24 cellular contexts compared by ENCODE assay signal in genomic region chr13:33832872-33833271, GRCh38. TPM values are rescaled to one million over a fixed set of nuclear protein-coding genes. Genes with fewer than 3 reads are reported as not detected.
DNase-seq lines count a peak whose midpoint lies in the region; ATAC-seq, FAIRE-seq and TF ChIP-seq lines count a peak whose summit lies in the region.
"Had no signal": no experiment of that assay in that cellular context is flagged by ENCODE, and none has a peak within 500 bp of the region (broad histone marks: within the 10 kb centered on the region; RNA-seq: fewer than 3 reads in every experiment).

No MANE protein-coding gene starts in this region.

- H2AFZ ChIP-seq in HepG2 (ENCODE audit: low read length): no peak overlapping the region
- peak overlapping the region; percentile 64 for H2AFZ ChIP-seq in endothelial cell of umbilical vein (ENCODE audit: low read depth, low read length)

- POLR2A ChIA-PET in HepG2 (lab: Yijun Ruan, JAX): interaction anchor here (2.1 kb wide), 1 partner anchor 15 kb away, joined by 5 read pairs; the partner anchor contains the start of gene RFC3
- POLR2A ChIA-PET in endothelial cell of umbilical vein (lab: Charles Lee): no interaction called here

- no peak for TF ChIP-seq CTCF in liver (IDR thresholded peaks at IDR 0.05; ENCODE audit: low read depth, low read length, missing input control)
- no peak for TF ChIP-seq CTCF in HepG2 (CRISPR knock-in tag; IDR thresholded peaks at IDR 0.05)
- no peak for TF ChIP-seq CTCF in endothelial cell of umbilical vein (IDR thresholded peaks at IDR 0.05; ENCODE audit: extremely low read depth in 1 of 2, insufficient read depth in 1 of 2, low read depth in 1 of 2, low read length in 2 of 2)
- no peak for TF ChIP-seq CTCF in pancreas (IDR thresholded peaks at IDR 0.05)

- H3K4me1 ChIP-seq in liver (ENCODE audit: control insufficient read depth in 4 of 4, insufficient read depth in 4 of 4, low read length in 3 of 4): no peaks in the 10 kb centered on the region
- 0 out of 2 replicates have a peak, but pooled peaks cover 6% of the 10 kb centered on the region for H3K4me1 ChIP-seq in HepG2 (ENCODE audit: insufficient read depth, low read length)
- peaks cover 10% of the 10 kb centered on the region for H3K4me1 ChIP-seq in endothelial cell of umbilical vein (ENCODE audit: control insufficient read depth, extremely low read depth, insufficient read depth, low read length)
- no peaks in the 10 kb centered on the region for H3K4me1 ChIP-seq in effector memory CD4-positive, alpha-beta T cell (ENCODE audit: control insufficient read depth, insufficient read depth, low read length, poor library complexity, severe bottlenecking)
- H3K4me1 ChIP-seq in pancreas: no peaks in the 10 kb centered on the region

- H3K79me2 ChIP-seq in HepG2 (ENCODE audit: insufficient read depth, low read length): peaks cover 3% of the 10 kb centered on the region
- H3K79me2 ChIP-seq in endothelial cell of umbilical vein (ENCODE audit: control insufficient read depth, insufficient read depth, low read length): no peaks in the 10 kb centered on the region

- H3K4me2 ChIP-seq in HepG2 (ENCODE audit: low read depth, low read length): no peak overlapping the region
- peak overlapping the region; percentile 54 for H3K4me2 ChIP-seq in endothelial cell of umbilical vein (ENCODE audit: insufficient read depth, low read length)
- H3K4me2 ChIP-seq: A549; BLaER1 treated with 17β-estradiol and CSF1 and Interleukin-3, amounts not matched to agents 10 nM and 100 nM; KMS-11 had no signal

- 86% methylated on average over 4 of the region's 4 CpGs for WGBS in liver
- 96% methylated on average over 4 of the region's 4 CpGs for WGBS in HepG2 (ENCODE audit: low lambda C conversion rate)
- 84 to 88% methylated on average over 4 of the region's 4 CpGs for WGBS in pancreas, 2 donors

- dilution Hi-C loops in endothelial cell of umbilical vein (cut with MboI; ENCODE audit: extremely low pct_ligation_motif_present, low sequenced_read_pairs): no loop called here

- TF ChIP-seq RAD21 in liver (IDR thresholded peaks at IDR 0.05): no peak
- no peak for TF ChIP-seq RAD21 in HepG2 (CRISPR knock-in tag; IDR thresholded peaks at IDR 0.05)

- H3K27ac ChIP-seq in liver (ENCODE audit: low read depth in 1 of 2, low read length in 2 of 2) (no peak overlapping the region), HepG2 (ENCODE audit: extremely low read length, insufficient read depth, low read length) (no peak overlapping the region), endothelial cell of umbilical vein (ENCODE audit: insufficient read depth, low read depth, low read length) (peak overlapping the region; percentile 54), pancreas (no peak overlapping the region)
- H3K27ac ChIP-seq in effector memory CD4-positive, alpha-beta T cell (ENCODE audit: insufficient read depth, low read length, poor library complexity, severe bottlenecking): no peak overlapping the region
- H3K27ac ChIP-seq: A549; BLaER1 treated with 17β-estradiol and CSF1 and Interleukin-3, amounts not matched to agents 10 nM and 100 nM; KMS-11; RWPE1 had no signal

- no peak overlapping the region for H3K9ac ChIP-seq in liver (ENCODE audit: low read depth in 1 of 2, low read length in 2 of 2)
- no peak overlapping the region for H3K9ac ChIP-seq in HepG2 (ENCODE audit: insufficient read depth, low read depth, low read length)
- H3K9ac ChIP-seq in endothelial cell of umbilical vein (replicated peaks; ENCODE audit: extremely low read depth, insufficient read depth, low read length): peak overlapping the region; percentile 13
- H3K9ac ChIP-seq: BLaER1 treated with 17β-estradiol and CSF1 and Interleukin-3, amounts not matched to agents 10 nM and 100 nM; KMS-11 had no signal

- H3K9me3 ChIP-seq in liver (ENCODE audit: control insufficient read depth in 4 of 4, low read length in 3 of 4) (no peaks in the 10 kb centered on the region), HepG2 (ENCODE audit: low read length) (no peaks in the 10 kb centered on the region), endothelial cell of umbilical vein (replicated peaks; ENCODE audit: control insufficient read depth, insufficient read depth, low read length) (no peaks in the 10 kb centered on the region), pancreas (no peaks in the 10 kb centered on the region)
- H3K9me3 ChIP-seq in effector memory CD4-positive, alpha-beta T cell (ENCODE audit: control insufficient read depth, low read length): no peaks in the 10 kb centered on the region
- H3K9me3 ChIP-seq: A549; BLaER1 treated with 17β-estradiol and CSF1 and Interleukin-3, amounts not matched to agents 10 nM and 100 nM had no signal

- H3K27me3 ChIP-seq in liver (ENCODE audit: control insufficient read depth in 4 of 4, insufficient read depth in 4 of 4, low read length in 3 of 4) (no peaks in the 10 kb centered on the region), HepG2 (ENCODE audit: control insufficient read depth in 1 of 2, insufficient read depth in 2 of 2, low read length in 2 of 2) (no peaks in the 10 kb centered on the region), endothelial cell of umbilical vein (ENCODE audit: control insufficient read depth in 2 of 2, insufficient read depth in 2 of 2, low read length in 2 of 2) (no peaks in the 10 kb centered on the region), pancreas (no peaks in the 10 kb centered on the region)
- H3K27me3 ChIP-seq in effector memory CD4-positive, alpha-beta T cell (replicated peaks; ENCODE audit: control insufficient read depth, insufficient read depth, low read length, poor library complexity, severe bottlenecking): no peaks in the 10 kb centered on the region
- H3K27me3 ChIP-seq: BLaER1 treated with 17β-estradiol and CSF1 and Interleukin-3, amounts not matched to agents 10 nM and 100 nM had no signal

- no peaks in the 10 kb centered on the region for H3K9me1 ChIP-seq in endothelial cell of umbilical vein (replicated peaks; ENCODE audit: control insufficient read depth, extremely low read depth, insufficient read depth, low read length)

- ATAC-seq in HepG2: no peak
- no peak for ATAC-seq in pancreas
- ATAC-seq: A549 had no signal

- BruUV-seq in HepG2 (replicated peaks; lab: Mats Ljungman, UMichigan) (no TSS peak), endothelial cell of umbilical vein (replicated peaks; lab: Mats Ljungman, UMichigan) (TSS peak; percentile 4)

- H4K20me1 ChIP-seq in HepG2 (ENCODE audit: insufficient read depth, low read length) (no peaks in the 10 kb centered on the region), endothelial cell of umbilical vein (replicated peaks; ENCODE audit: control insufficient read depth, extremely low read depth, insufficient read depth, low read length) (no peaks in the 10 kb centered on the region)

- DNase-seq in HepG2 (ENCODE audit: low spot score) (no peak), endothelial cell of umbilical vein (ENCODE audit: low read depth, low spot score) (peak; percentile 75), pulmonary artery endothelial cell (ENCODE audit: low read depth, low spot score) (peak; percentile 57), pancreas (no peak), GM19238 (ENCODE audit: insufficient read length, low spot score) (no peak)
- DNase-seq in effector memory CD4-positive, alpha-beta T cell: no peak
- DNase-seq: AML-193; CD4-positive, alpha-beta T cell; EL; GDM1; NCI-H1048; NCI-H1417; NCI-H1694; NCI-H2029 treated with DMSO at 0.1 percent for 48 hours; NCI-H526 treated with DMSO at 0.1 percent for 48 hours; SHP77 treated with DMSO at 0.1 percent for 48 hours had no signal

- FAIRE-seq in HepG2 (lab: Jason Lieb, UNC) (no peak), endothelial cell of umbilical vein (lab: Jason Lieb, UNC) (peak; percentile 74), pancreas (lab: Jason Lieb, UNC) (no peak)
- FAIRE-seq: A549, GM12891, GM19239, H54 had no signal

- H3K36me3 ChIP-seq in liver (ENCODE audit: control insufficient read depth in 4 of 4, insufficient read depth in 3 of 4, low read depth in 1 of 4, low read length in 3 of 4) (peaks cover 4 to 17% (median 9%) of the 10 kb centered on the region in 4 donors), HepG2 (replicated peaks in 1 of 2; ENCODE audit: control insufficient read depth in 1 of 2, insufficient read depth in 2 of 2, low read length in 2 of 2) (peaks cover 5 to 66% of the 10 kb centered on the region in 2 experiments), endothelial cell of umbilical vein (ENCODE audit: control insufficient read depth in 2 of 2, extremely low read depth in 1 of 2, insufficient read depth in 2 of 2, low read length in 2 of 2) (peaks cover 2 to 11% of the 10 kb centered on the region in 2 experiments), pancreas (peaks cover 0 to 7% (median 4%) of the 10 kb centered on the region in 3 donors)
- peaks cover 14% of the 10 kb centered on the region for H3K36me3 ChIP-seq in effector memory CD4-positive, alpha-beta T cell (ENCODE audit: control insufficient read depth, insufficient read depth, low read length)

- TF ChIP-seq POLR2A in HepG2 (IDR thresholded peaks at IDR 0.05; ENCODE audit: insufficient read depth in 1 of 2, low read depth in 2 of 2, low read length in 2 of 2): no peak
- no peak for TF ChIP-seq POLR2A in endothelial cell of umbilical vein (IDR thresholded peaks at IDR 0.05; ENCODE audit: low read depth, low read length)

- H3K4me3 ChIP-seq in liver (ENCODE audit: low read depth in 1 of 3, low read length in 3 of 3): no peak overlapping the region
- no peak overlapping the region for H3K4me3 ChIP-seq in HepG2 (replicated peaks in 1 of 3; ENCODE audit: insufficient read depth in 1 of 3, low read depth in 2 of 3, low read length in 3 of 3)
- H3K4me3 ChIP-seq in endothelial cell of umbilical vein (replicated peaks in 1 of 3; ENCODE audit: insufficient read depth in 1 of 3, low read depth in 1 of 3, low read length in 3 of 3): no peak overlapping the region
- no peak overlapping the region for H3K4me3 ChIP-seq in effector memory CD4-positive, alpha-beta T cell (ENCODE audit: insufficient read depth, low read depth, low read length, poor library complexity, severe bottlenecking)
- H3K4me3 ChIP-seq in pancreas: no peak overlapping the region
- H3K4me3 ChIP-seq: A549; BLaER1 treated with 17β-estradiol and CSF1 and Interleukin-3, amounts not matched to agents 10 nM and 100 nM had no signal

- in situ Hi-C loops in HepG2 (cut with HindIII; ENCODE audit: extremely low pct_ligation_motif_present, low pct_unique_long_range_greater_than_20kb): no loop called here

- intact Hi-C loops in HepG2 (cut with micrococcal nuclease; ENCODE audit: unreplicated experiment) (no loop called here), endothelial cell of umbilical vein (cut with micrococcal nuclease) (loop anchor here (2.0 kb wide), 1 partner anchor 42 kb away; no protein-coding TSS in a partner anchor), pancreas (cut with DNase I) (no loop called here)

- CTCF ChIA-PET in HepG2 (lab: Yijun Ruan, JAX; ENCODE audit: low intra/inter-chr PET ratio, low total read pairs): no interaction called here
- CTCF ChIA-PET in endothelial cell of umbilical vein (lab: Charles Lee): interaction anchor here (1.3 kb wide), 1 partner anchor 16 kb away, joined by 3 read pairs; no protein-coding TSS in a partner anchor

- TF ChIP-seq EP300 in HepG2 (IDR thresholded peaks at IDR 0.05; ENCODE audit: low read depth in 2 of 2, low read length in 2 of 2) (no peak), HepG2 (CRISPR knock-in tag; IDR thresholded peaks at IDR 0.05; ENCODE audit: borderline replicate concordance) (no peak)

RNA-seq across cellular contexts. Expression of gene RFC3, which starts 14.9 kb away (rescaled TPM):
- total RNA-seq in liver: 10 to 100 TPM in 1 of 2 donors, 1 to 10 TPM in 1; 3.2 to 19.1 TPM
- polyA plus RNA-seq in liver: 1 to 10 TPM; 1.9 to 2.9 TPM
- total RNA-seq in HepG2 (2016; rRNA removed; fragmentation: Illumina TruSeq; extraction: Trizol): 55.7 and 80.1 TPM in 2 replicates
- total RNA-seq in HepG2 (2016; cell fraction: cytosol; rRNA removed; fragmentation: Illumina TruSeq; extraction: Trizol; ENCODE audit: low read depth): 9.2 and 9.8 TPM in 2 replicates
- 55.6 and 78.6 TPM in 2 replicates for total RNA-seq in HepG2 (2016; cell fraction: insoluble cytoplasmic fraction; rRNA removed; fragmentation: Illumina TruSeq; extraction: Trizol)
- total RNA-seq in HepG2 (2016; cell fraction: membrane; rRNA removed; fragmentation: Illumina TruSeq; extraction: Trizol): 17.3 and 19.4 TPM in 2 replicates
- 88.7 and 100 TPM in 2 replicates for total RNA-seq in HepG2 (2016; cell fraction: nucleus; rRNA removed; fragmentation: Illumina TruSeq; extraction: Trizol)
- 10.3 and 16.0 TPM in 2 replicates for polyA plus RNA-seq in HepG2 (2011; rRNA removed)
- 7.9 and 8.1 TPM in 2 replicates for polyA plus RNA-seq in HepG2 (2011; cell fraction: cytosol; rRNA removed)
- polyA plus RNA-seq in HepG2 (2011; cell fraction: nucleus; rRNA removed): 13.3 and 17.4 TPM in 2 replicates
- 9.4 and 21.3 TPM in 2 replicates for polyA plus RNA-seq in HepG2 (2012)
- polyA plus RNA-seq in HepG2 (2016; cell fraction: cytosol; fragmentation: Illumina TruSeq; extraction: Trizol; ENCODE audit: low read depth): 3.6 and 3.7 TPM in 2 replicates
- 80.2 and 84.4 TPM in 2 replicates for polyA plus RNA-seq in HepG2 (2016; cell fraction: insoluble cytoplasmic fraction; fragmentation: Illumina TruSeq; extraction: Trizol; ENCODE audit: low read depth)
- 10.4 and 10.6 TPM in 2 replicates for polyA plus RNA-seq in HepG2 (2016; cell fraction: membrane; fragmentation: Illumina TruSeq; extraction: Trizol; ENCODE audit: low read depth)
- 46.4 and 49.2 TPM in 2 replicates for polyA plus RNA-seq in HepG2 (2016; cell fraction: nucleus; fragmentation: Illumina TruSeq; extraction: Trizol; ENCODE audit: insufficient read depth, low read depth)
- polyA minus RNA-seq in HepG2 (2011; rRNA and poly(A)+ RNA removed; ENCODE audit: low replicate concordance): 12.9 and 24.6 TPM in 2 replicates
- 10.2 and 17.7 TPM in 2 replicates for polyA minus RNA-seq in HepG2 (2011; cell fraction: cytosol; rRNA and poly(A)+ RNA removed)
- polyA minus RNA-seq in HepG2 (2011; cell fraction: nucleus; rRNA and poly(A)+ RNA removed): 89.3 and 136 TPM in 2 replicates
- 17.9 and 19.5 TPM in 2 replicates for total RNA-seq in endothelial cell of umbilical vein
- polyA plus RNA-seq in endothelial cell of umbilical vein: 5.2 and 7.3 TPM in 2 replicates
- 10.9 and 14.4 TPM in 2 replicates for polyA plus RNA-seq in endothelial cell of umbilical vein (2011; cell fraction: cytosol; rRNA removed)
- polyA plus RNA-seq in endothelial cell of umbilical vein (2011; cell fraction: nucleus; rRNA removed): 17.3 and 33.9 TPM in 2 replicates
- 8.5 and 17.8 TPM in 2 replicates for polyA plus RNA-seq in endothelial cell of umbilical vein (2012)
- polyA minus RNA-seq in endothelial cell of umbilical vein: 9.8 and 11.5 TPM in 2 replicates
- 29.4 TPM for polyA minus RNA-seq in endothelial cell of umbilical vein (2011; cell fraction: cytosol; rRNA and poly(A)+ RNA removed)
- 28.1 and 45.2 TPM in 2 replicates for polyA minus RNA-seq in endothelial cell of umbilical vein (2011; cell fraction: nucleus; rRNA and poly(A)+ RNA removed)
- total RNA-seq in pulmonary artery endothelial cell: 16.2 and 19.3 TPM in 2 replicates
- total RNA-seq in pancreas: 1 to 10 TPM; 2.4 to 4.0 (median 2.9) TPM
- polyA plus RNA-seq in pancreas: 1 to 10 TPM; 1.4 to 5.7 TPM

Comparison
In these comparisons a context has a peak if more than half of its experiments do, and no peak if none do; other contexts are left out.
1. DNase-seq: peak in endothelial cell of umbilical vein (single experiment) and pulmonary artery endothelial cell (single experiment); none in HepG2 (single experiment), effector memory CD4-positive, alpha-beta T cell (0 of 3), pancreas (0 of 6) and GM19238 (single experiment).